In genomic region chr2:196974970-196975369, GRCh38 we compare ENCODE assay signal across 20 cellular contexts. TPM values are rescaled to one million over a fixed set of nuclear protein-coding genes. Genes with fewer than 3 reads are reported as not detected.
DNase-seq lines count a peak whose midpoint lies in the region; ATAC-seq lines count a peak whose summit lies in the region.
"Had no signal": no experiment of that assay in that cellular context is flagged by ENCODE, and none has a peak within 500 bp of the region (broad histone marks: within the 10 kb centered on the region; RNA-seq: fewer than 3 reads in every experiment).

No MANE protein-coding gene starts in this region.

- H3K27me3 Mint-ChIP-seq in activated T-cell treated with anti-CD3 and anti-CD28 coated beads, Interleukin-2, amount 50 U/mL, for 72 hours (ENCODE audit: low read depth), result no peaks in the 10 kb centered on the region
- no peaks in the 10 kb centered on the region for H3K27me3 Mint-ChIP-seq in activated T-cell treated with anti-CD3 and anti-CD28 coated beads, Interleukin-2, amount 50 U/mL, for 4 hours (ENCODE audit: low read depth)
- H3K27me3 Mint-ChIP-seq in activated T-helper 2 cell treated with anti-CD3 and anti-CD28 coated beads, Interferon-gamma antibody, Interleukin-2, Interleukin-4, amounts not matched to agents 10 μg/mL and 5 μg/mL and 100 μg/mL, durations not matched to agents 14 hours and 24 hours and 36 hours (ENCODE audit: low read depth), result no peaks in the 10 kb centered on the region
- H3K27me3 Mint-ChIP-seq: CD4-positive, alpha-beta memory T cell had no signal

- peak in 1 of 2 donors; percentile 27 for ATAC-seq in activated T-cell treated with anti-CD3 and anti-CD28 coated beads, Interleukin-2, amount 50 U/mL, for 72 hours (replicated peaks in 1 of 2)
- ATAC-seq in activated T-cell treated with anti-CD3 and anti-CD28 coated beads, Interleukin-2, amount 50 U/mL, for 4 hours, result no peak
- ATAC-seq in stimulated activated effector memory CD8-positive, alpha-beta T cell treated with anti-CD3 and anti-CD28 coated beads, Interleukin-12 subunit alpha, Interleukin-12 subunit beta, amount 100 ng/mL, for 72 hours, result peak; percentile 50
- no peak for ATAC-seq in Right ventricle myocardium superior (ENCODE audit: poor library complexity)
- ATAC-seq: A549 had no signal

- H3K9me3 Mint-ChIP-seq in activated T-cell treated with anti-CD3 and anti-CD28 coated beads, Interleukin-2, amount 50 U/mL, for 72 hours, result peaks cover 3 to 4% of the 10 kb centered on the region in 2 donors
- H3K9me3 Mint-ChIP-seq in activated T-cell treated with anti-CD3 and anti-CD28 coated beads, Interleukin-2, amount 50 U/mL, for 4 hours, result peaks cover 6% of the 10 kb centered on the region
- H3K9me3 Mint-ChIP-seq in activated T-helper 2 cell treated with anti-CD3 and anti-CD28 coated beads, Interferon-gamma antibody, Interleukin-2, Interleukin-4, amounts not matched to agents 10 μg/mL and 5 μg/mL and 100 μg/mL, durations not matched to agents 14 hours and 24 hours and 36 hours, result peaks cover 16% of the 10 kb centered on the region
- peaks cover 3% of the 10 kb centered on the region for H3K9me3 Mint-ChIP-seq in stimulated activated effector memory CD8-positive, alpha-beta T cell treated with anti-CD3 and anti-CD28 coated beads, Interleukin-12 subunit alpha, Interleukin-12 subunit beta, amount 100 ng/mL, for 72 hours

- peaks cover 20% of the 10 kb centered on the region for H3K4me1 Mint-ChIP-seq in activated T-cell treated with anti-CD3 and anti-CD28 coated beads, Interleukin-2, amount 50 U/mL, for 72 hours (ENCODE audit: low read depth)
- H3K4me1 Mint-ChIP-seq in activated T-cell treated with anti-CD3 and anti-CD28 coated beads, Interleukin-2, amount 50 U/mL, for 4 hours (ENCODE audit: low read depth), result no peaks in the 10 kb centered on the region
- peaks cover 26% of the 10 kb centered on the region for H3K4me1 Mint-ChIP-seq in activated T-helper 2 cell treated with anti-CD3 and anti-CD28 coated beads, Interferon-gamma antibody, Interleukin-2, Interleukin-4, amounts not matched to agents 10 μg/mL and 5 μg/mL and 100 μg/mL, durations not matched to agents 14 hours and 24 hours and 36 hours (ENCODE audit: low read depth)
- peaks cover 19% of the 10 kb centered on the region for H3K4me1 Mint-ChIP-seq in stimulated activated effector memory CD8-positive, alpha-beta T cell treated with anti-CD3 and anti-CD28 coated beads, Interleukin-12 subunit alpha, Interleukin-12 subunit beta, amount 100 ng/mL, for 72 hours

- intact Hi-C loops in activated T-helper 2 cell treated with anti-CD3 and anti-CD28 coated beads, Interferon-gamma antibody, Interleukin-2, Interleukin-4, amounts not matched to agents 10 μg/mL and 5 μg/mL and 100 μg/mL, durations not matched to agents 14 hours and 24 hours and 36 hours (cut with micrococcal nuclease), result loop anchor here (1.0 kb wide), 3 partner anchors 13 to 48 kb away; no protein-coding TSS in a partner anchor
- intact Hi-C loops in Right ventricle myocardium superior (cut with DNase I), result no loop called here

- peak overlapping the region; percentile 14 for H3K27ac Mint-ChIP-seq in activated T-cell treated with anti-CD3 and anti-CD28 coated beads, Interleukin-2, amount 50 U/mL, for 72 hours
- H3K27ac Mint-ChIP-seq in activated T-helper 2 cell treated with anti-CD3 and anti-CD28 coated beads, Interferon-gamma antibody, Interleukin-2, Interleukin-4, amounts not matched to agents 10 μg/mL and 5 μg/mL and 100 μg/mL, durations not matched to agents 14 hours and 24 hours and 36 hours, result peak overlapping the region; percentile 10
- no peak overlapping the region for H3K27ac Mint-ChIP-seq in stimulated activated effector memory CD8-positive, alpha-beta T cell treated with anti-CD3 and anti-CD28 coated beads, Interleukin-12 subunit alpha, Interleukin-12 subunit beta, amount 100 ng/mL, for 72 hours
- H3K27ac Mint-ChIP-seq: CD4-positive, alpha-beta memory T cell had no signal

- H3K36me3 Mint-ChIP-seq in activated T-cell treated with anti-CD3 and anti-CD28 coated beads, Interleukin-2, amount 50 U/mL, for 72 hours (ENCODE audit: insufficient read depth in 2 of 2), result peaks cover 0 to 2% of the 10 kb centered on the region in 2 donors
- no peaks in the 10 kb centered on the region for H3K36me3 Mint-ChIP-seq in activated T-cell treated with anti-CD3 and anti-CD28 coated beads, Interleukin-2, amount 50 U/mL, for 4 hours (ENCODE audit: insufficient read depth)
- peaks cover 11% of the 10 kb centered on the region for H3K36me3 Mint-ChIP-seq in activated T-helper 2 cell treated with anti-CD3 and anti-CD28 coated beads, Interferon-gamma antibody, Interleukin-2, Interleukin-4, amounts not matched to agents 10 μg/mL and 5 μg/mL and 100 μg/mL, durations not matched to agents 14 hours and 24 hours and 36 hours (ENCODE audit: low read depth)
- H3K36me3 Mint-ChIP-seq in stimulated activated effector memory CD8-positive, alpha-beta T cell treated with anti-CD3 and anti-CD28 coated beads, Interleukin-12 subunit alpha, Interleukin-12 subunit beta, amount 100 ng/mL, for 72 hours, result peaks cover 8% of the 10 kb centered on the region
- H3K36me3 Mint-ChIP-seq: CD4-positive, alpha-beta memory T cell had no signal

- H3K4me3 Mint-ChIP-seq in activated T-cell treated with anti-CD3 and anti-CD28 coated beads, Interleukin-2, amount 50 U/mL, for 72 hours, result peak overlapping the region in 1 of 2 donors; percentile 47
- H3K4me3 Mint-ChIP-seq in activated T-cell treated with anti-CD3 and anti-CD28 coated beads, Interleukin-2, amount 50 U/mL, for 4 hours, result no peak overlapping the region
- H3K4me3 Mint-ChIP-seq in activated T-helper 2 cell treated with anti-CD3 and anti-CD28 coated beads, Interferon-gamma antibody, Interleukin-2, Interleukin-4, amounts not matched to agents 10 μg/mL and 5 μg/mL and 100 μg/mL, durations not matched to agents 14 hours and 24 hours and 36 hours (ENCODE audit: low read depth), result no peak overlapping the region
- H3K4me3 Mint-ChIP-seq in stimulated activated effector memory CD8-positive, alpha-beta T cell treated with anti-CD3 and anti-CD28 coated beads, Interleukin-12 subunit alpha, Interleukin-12 subunit beta, amount 100 ng/mL, for 72 hours, result no peak overlapping the region
- H3K4me3 Mint-ChIP-seq: CD4-positive, alpha-beta memory T cell had no signal

- no peak for DNase-seq in activated T-cell treated with anti-CD3 and anti-CD28 coated beads, Interleukin-2, amount 50 U/mL, for 72 hours
- DNase-seq in activated T-cell treated with anti-CD3 and anti-CD28 coated beads, Interleukin-2, amount 50 U/mL, for 4 hours, result no peak
- no peak for DNase-seq in activated T-helper 2 cell treated with anti-CD3 and anti-CD28 coated beads, Interferon-gamma antibody, Interleukin-2, Interleukin-4, amounts not matched to agents 10 μg/mL and 5 μg/mL and 100 μg/mL, durations not matched to agents 14 hours and 24 hours and 36 hours (ENCODE audit: low spot score)
- no peak for DNase-seq in stimulated activated effector memory CD8-positive, alpha-beta T cell treated with anti-CD3 and anti-CD28 coated beads, Interleukin-12 subunit alpha, Interleukin-12 subunit beta, amount 100 ng/mL, for 72 hours (ENCODE audit: low spot score in 2 of 2)
- DNase-seq in NCI-H345 (lab: John Stamatoyannopoulos, UW) (no peak), Right ventricle myocardium superior (no peak)
- DNase-seq: 8988T, ACHN, AML-193, C1 segment of cervical spinal cord, Calu3, COR-L47, DMS53, DMS79 treated with DMSO at 0.1 percent for 48 hours, GF-D8, GM23248, H7, HCEC 1CT had no signal

RNA-seq across cellular contexts. Expression of gene PGAP1, which starts 48.5 kb away (rescaled TPM):
- total RNA-seq in activated T-cell treated with anti-CD3 and anti-CD28 coated beads, Interleukin-2, amount 50 U/mL, for 72 hours, result 10 to 100 TPM; 22.5 to 36.3 TPM
- total RNA-seq in activated T-cell treated with anti-CD3 and anti-CD28 coated beads, Interleukin-2, amount 50 U/mL, for 4 hours, result 1 to 10 TPM; 5.7 to 7.5 (median 6.5) TPM
- total RNA-seq in activated T-helper 2 cell treated with anti-CD3 and anti-CD28 coated beads, Interferon-gamma antibody, Interleukin-2, Interleukin-4, amounts not matched to agents 10 μg/mL and 5 μg/mL and 100 μg/mL, durations not matched to agents 14 hours and 24 hours and 36 hours, result 31.2 and 31.4 TPM in 2 replicates
- total RNA-seq in Right ventricle myocardium superior, result 5.5 TPM
